1 cellular context compared by ENCODE assay signal in genomic region chr17:62690168-62690897, GRCh38.
TF ChIP-seq lines count a peak whose summit lies in the region.

No MANE protein-coding gene starts in this region.

TF ChIP-seq in IMR-90, 13 proteins besides CTCF, POLR2A, EP300 and RAD21:
- TF ChIP-seq MAFK (IDR thresholded peaks at IDR 0.05; ENCODE audit: low read depth, low read length) (no peak), USF2 (IDR thresholded peaks at IDR 0.05; ENCODE audit: low read depth, low read length) (no peak), CHD1 (IDR thresholded peaks at IDR 0.05; ENCODE audit: low read depth, low read length) (no peak), SMC3 (IDR thresholded peaks at IDR 0.05; ENCODE audit: low read depth, low read length) (no peak), BHLHE40 (IDR thresholded peaks at IDR 0.05; ENCODE audit: low read depth, low read length) (no peak), MXI1 (IDR thresholded peaks at IDR 0.05; ENCODE audit: borderline replicate concordance, low read depth, low read length) (no peak), FOS (IDR thresholded peaks at IDR 0.05; ENCODE audit: low read depth, low read length) (no peak), RCOR1 (IDR thresholded peaks at IDR 0.05; ENCODE audit: insufficient replicate concordance, low read length) (no peak), CEBPB (IDR thresholded peaks at IDR 0.05; ENCODE audit: low read depth, low read length) (no peak), RFX5 (IDR thresholded peaks at IDR 0.05; ENCODE audit: low read depth, low read length) (no peak), ELK1 (IDR thresholded peaks at IDR 0.05; ENCODE audit: borderline replicate concordance, low read depth, low read length) (no peak), MAZ (IDR thresholded peaks at IDR 0.05; ENCODE audit: borderline replicate concordance, low read depth, low read length) (no peak), NFE2L2 (IDR thresholded peaks at IDR 0.05; ENCODE audit: low read depth, low read length) (no peak)
